ENCODE assay signal across 8 cellular contexts in the genomic region with DNA sequence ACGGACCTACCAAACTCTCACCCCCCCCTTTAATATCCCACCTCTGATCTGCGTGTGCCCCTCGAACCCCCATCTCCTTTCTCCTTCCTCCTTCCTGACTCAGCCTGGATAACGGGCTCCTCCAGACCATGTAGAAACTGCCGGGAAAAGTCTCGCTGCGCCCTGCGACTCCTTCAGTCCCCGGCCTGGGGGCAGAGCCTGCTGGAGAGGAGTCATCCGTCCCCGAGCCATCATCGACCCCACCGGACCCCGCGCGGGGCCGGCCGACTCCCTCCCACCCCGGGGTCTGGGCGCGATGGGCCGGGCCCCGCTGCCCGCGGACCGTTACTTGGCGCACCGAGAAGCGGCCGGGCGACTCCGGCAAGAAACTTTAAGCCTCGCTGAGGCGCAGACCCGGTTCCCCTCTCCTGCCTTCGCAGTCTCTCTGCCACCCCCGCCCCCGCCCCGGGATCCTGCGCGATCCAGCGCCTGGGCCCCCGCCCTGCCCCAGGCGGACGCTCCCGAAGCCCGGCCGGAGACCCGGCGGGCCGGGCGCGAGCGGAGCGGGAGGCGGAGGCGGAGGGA. TPM values are rescaled to one million over a fixed set of nuclear protein-coding genes. Genes with fewer than 3 reads are reported as not detected.
DNase-seq lines count a peak whose midpoint lies in the region; ATAC-seq and TF ChIP-seq lines count a peak whose summit lies in the region.

No MANE protein-coding gene starts in this region.

- H3F3A ChIP-seq in GM23338 (replicated peaks; ENCODE audit: low read depth) = peaks cover 15% of the 10 kb centered on the region; the same call in 1 of the 2 replicates

- no peaks in the 10 kb centered on the region for H3K79me2 ChIP-seq in GM23338 (replicated peaks; ENCODE audit: insufficient read depth)
- no peaks in the 10 kb centered on the region for H3K79me2 ChIP-seq in OCI-LY7 (ENCODE audit: insufficient read depth, low read depth, low read length)

- no peaks in the 10 kb centered on the region; the same call in 2 of the 3 replicates for H3K9me3 Mint-ChIP-seq in GM23338

- H2AFZ ChIP-seq in GM23338 (no peak overlapping the region), OCI-LY7 (ENCODE audit: low read length) (0 out of 2 replicates have a peak overlapping the region, but pooled peaks have one; percentile 20)

- ATAC-seq in GM23338 (peak; percentile 28), mucosa of descending colon (peak; percentile 10)

- POLR2A ChIA-PET in OCI-LY7 (lab: Charles Lee) = no interaction called here

- H3K4me2 ChIP-seq in GM23338 (peak overlapping the region; percentile 96), OCI-LY7 (ENCODE audit: low read length) (peak overlapping the region; percentile 81)

- H3K4me1 ChIP-seq in GM23338 (ENCODE audit: insufficient read depth) (peaks cover 74% of the 10 kb centered on the region), OCI-LY7 (ENCODE audit: insufficient read depth, low read length, poor library complexity, severe bottlenecking) (peaks cover 36% of the 10 kb centered on the region), colonic mucosa (no peaks in the 10 kb centered on the region), mucosa of descending colon (ENCODE audit: low read depth) (no peaks in the 10 kb centered on the region)

- intact Hi-C loops in OCI-LY7 (cut with micrococcal nuclease; ENCODE audit: unreplicated experiment) = loop anchor here (5.0 to 10.0 kb wide), 2 partner anchors 528 to 896 kb away; no protein-coding TSS in a partner anchor
- intact Hi-C loops in colonic mucosa (cut with DNase I) = no loop called here
- intact Hi-C loops in mucosa of descending colon (cut with DNase I, micrococcal nuclease) = no loop called here

- CTCF ChIA-PET in OCI-LY7 (lab: Charles Lee; ENCODE audit: unreplicated experiment) = no interaction called here

- DNase-seq in GM06990 (ENCODE audit: extremely low read depth, insufficient read length) = no peak
- DNase-seq in GM23338 (ENCODE audit: low spot score) = peak; percentile 56
- peak; percentile 32 for DNase-seq in OCI-LY7 (ENCODE audit: low spot score)
- no peak for DNase-seq in colonic mucosa
- peak in 1 of 3 donors; percentile 52 for DNase-seq in mucosa of descending colon
- no peak for DNase-seq in H4 (ENCODE audit: low spot score)
- no peak for DNase-seq in middle frontal gyrus (ENCODE audit: extremely low spot score, low spot score)
- no peak for DNase-seq in NCI-H1092 (lab: John Stamatoyannopoulos, UW)

- H3K36me3 Mint-ChIP-seq in GM23338 (ENCODE audit: low read depth) = no peaks in the 10 kb centered on the region; the same call in 2 of the 3 replicates

- H3K4me3 ChIP-seq in GM06990 (replicated peaks; ENCODE audit: low read depth, low read length) (peak overlapping the region; percentile 65), GM23338 (peak overlapping the region; percentile 75), OCI-LY7 (ENCODE audit: low read depth, low read length, poor library complexity, severe bottlenecking) (peak overlapping the region; percentile 83), colonic mucosa (peak overlapping the region; percentile 52), mucosa of descending colon (peak overlapping the region; percentile 26)

- H3K4me1 Mint-ChIP-seq in GM23338 = peaks cover 52% of the 10 kb centered on the region

- H3K9ac ChIP-seq in colonic mucosa (ENCODE audit: low read depth in 2 of 2, low read length in 2 of 2) = peak overlapping the region; percentile 53 to 79

- H3K27ac ChIP-seq in GM23338 (ENCODE audit: low read depth) (no peak overlapping the region), OCI-LY7 (ENCODE audit: low read depth, low read length, poor library complexity, severe bottlenecking) (no peak overlapping the region), colonic mucosa (peak overlapping the region; percentile 72)

- peaks cover 53% of the 10 kb centered on the region for H3K27me3 Mint-ChIP-seq in GM23338 (ENCODE audit: insufficient read depth, low read depth, poor library complexity)

- TF ChIP-seq CTCF in GM06990 (IDR thresholded peaks at IDR 0.05; ENCODE audit: insufficient read depth, low read length, poor library complexity, severe bottlenecking) (no peak), GM23338 (conservative IDR thresholded peaks at IDR 0.05; ENCODE audit: low read depth in 2 of 2) (no peak), OCI-LY7 (conservative IDR thresholded peaks at IDR 0.05; ENCODE audit: low read length) (no peak), colonic mucosa (IDR thresholded peaks at IDR 0.05) (no peak), mucosa of descending colon (IDR thresholded peaks at IDR 0.05) (no peak)

- H3K4me3 Mint-ChIP-seq in GM23338 = peak overlapping the region; percentile 74

- no peaks in the 10 kb centered on the region for H3K9me3 ChIP-seq in OCI-LY7 (ENCODE audit: low read length)
- no peaks in the 10 kb centered on the region for H3K9me3 ChIP-seq in colonic mucosa
- no peaks in the 10 kb centered on the region for H3K9me3 ChIP-seq in mucosa of descending colon

- no TSS peak for BruUV-seq in OCI-LY7 (replicated peaks; lab: Mats Ljungman, UMichigan)

- no peaks in the 10 kb centered on the region for H3K36me3 ChIP-seq in GM06990 (ENCODE audit: control insufficient read depth, insufficient read depth, low read length)
- no peaks in the 10 kb centered on the region for H3K36me3 ChIP-seq in GM23338 (ENCODE audit: insufficient read depth)
- H3K36me3 ChIP-seq in OCI-LY7 (ENCODE audit: insufficient read depth, low read length) = no peaks in the 10 kb centered on the region
- H3K36me3 ChIP-seq in colonic mucosa = no peaks in the 10 kb centered on the region
- H3K36me3 ChIP-seq in mucosa of descending colon (ENCODE audit: low read depth) = no peaks in the 10 kb centered on the region

- H3K27me3 ChIP-seq in GM06990 (replicated peaks; ENCODE audit: control insufficient read depth, insufficient read depth, low read length) (peaks cover 12% of the 10 kb centered on the region), GM23338 (ENCODE audit: insufficient read depth) (peaks cover 99% of the 10 kb centered on the region), colonic mucosa (peaks cover 31% of the 10 kb centered on the region)

- H3K9me2 ChIP-seq in GM23338 (ENCODE audit: insufficient read depth) (no peaks in the 10 kb centered on the region), OCI-LY7 (ENCODE audit: insufficient read depth, low read length) (no peaks in the 10 kb centered on the region)

- H3K27ac Mint-ChIP-seq in GM23338 = no peak overlapping the region

- H4K20me1 ChIP-seq in GM23338 (replicated peaks; ENCODE audit: insufficient read depth) (peaks cover 31% of the 10 kb centered on the region), OCI-LY7 (ENCODE audit: insufficient read depth, low read length) (peaks cover 20% of the 10 kb centered on the region; the same call in 1 of the 2 replicates)

TF ChIP-seq in GM23338, 12 proteins besides CTCF, POLR2A, EP300 and RAD21:
- TF ChIP-seq EZH2phosphoT487 (IDR thresholded peaks at IDR 0.05; ENCODE audit: unreplicated experiment) (peak; percentile 66), EZH2 (IDR thresholded peaks at IDR 0.05; ENCODE audit: low read depth, unreplicated experiment) (peak; percentile 81), REST (IDR thresholded peaks at IDR 0.05; ENCODE audit: unreplicated experiment) (no peak)

RNA-seq across cellular contexts. Expression of gene ZEB2, which starts 3.4 kb away (rescaled TPM):
- total RNA-seq in GM23338 (2014; rRNA removed; shearing (Covaris generic)) = 0.08 TPM in 1 of 2 replicates, not detected in the other
- 0.07 and 0.45 TPM in 2 replicates for polyA plus RNA-seq in GM23338 (2016; fragmentation: Nextera tagmentation; extraction: Ambion mirVana)
- 15.2 and 16.9 TPM in 2 replicates for total RNA-seq in OCI-LY7 (2014; rRNA removed; shearing (Covaris generic))
- total RNA-seq in OCI-LY7 (2022) (4.0 and 5.1 TPM in 2 replicates), colonic mucosa (10 to 100 TPM; 17.4 to 29.6 TPM), mucosa of descending colon (10 to 100 TPM; 19.0 to 80.1 (median 48.6) TPM)
- 14.4 and 17.0 TPM in 2 replicates for total RNA-seq in H4 (2014; rRNA removed; shearing (Covaris generic))

Comparison
In these comparisons a context has a peak if more than half of its experiments do, and no peak if none do; other contexts are left out.
1. DNase-seq: peak in GM23338 (single experiment) and OCI-LY7 (single experiment); none in GM06990 (single experiment), colonic mucosa (single experiment), H4 (single experiment), middle frontal gyrus (single experiment) and NCI-H1092 (single experiment).
2. H3K4me3 ChIP-seq: peak in every context shown above with its lines; median percentile 83 in OCI-LY7; 75 in GM23338; 65 in GM06990; 52 in colonic mucosa; 26 in mucosa of descending colon.